In genomic region chr22:20062043-20062765, GRCh38 we compare ENCODE assay signal across 18 cellular contexts.
"Had no signal": no experiment of that assay in that cellular context is flagged by ENCODE, and none has a peak within 500 bp of the region (broad histone marks: within the 10 kb centered on the region; RNA-seq: fewer than 3 reads in every experiment).

No MANE protein-coding gene starts in this region.

- H3K27me3 ChIP-seq: brain microvascular endothelial cell, gastrocnemius medialis, heart left ventricle, suprapubic skin had no signal

- H3K36me3 Mint-ChIP-seq: activated naive CD8-positive, alpha-beta T cell treated with anti-CD3 and anti-CD28 coated beads for 36 hours had no signal

- H3K4me1 Mint-ChIP-seq: activated CD4-positive, alpha-beta T cell treated with anti-CD3 and anti-CD28 coated beads for 36 hours had no signal

- DNase-seq: activated CD4-positive, alpha-beta T cell treated with anti-CD3 and anti-CD28 coated beads for 36 hours; activated CD8-positive, alpha-beta T cell treated with anti-CD3 and anti-CD28 coated beads for 36 hours; activated gamma-delta T cell treated with Interleukin-2 at 50 U/mL for 16 hours; activated naive CD8-positive, alpha-beta T cell treated with anti-CD3 and anti-CD28 coated beads for 36 hours; activated T-cell treated with anti-CD3 and anti-CD28 coated beads, Interleukin-2, amount 50 U/mL, for 48 hours; effector memory CD4-positive, alpha-beta T cell; gastrocnemius medialis; left colon; mucosa of descending colon; naive thymus-derived CD8-positive, alpha-beta T cell; stimulated activated CD4-positive, alpha-beta T cell treated with anti-CD3 and anti-CD28 coated beads, Interleukin-15, amount 100 ng/mL, for 24 hours; stimulated activated CD4-positive, alpha-beta T cell treated with anti-CD3 and anti-CD28 coated beads, Interleukin-4, amount 100 ng/mL, for 1 hour; stimulated activated naive CD4-positive, alpha-beta T cell had no signal

- H3K4me3 ChIP-seq: gastrocnemius medialis, heart left ventricle, mucosa of descending colon, suprapubic skin had no signal

- H3K27ac ChIP-seq: brain microvascular endothelial cell, suprapubic skin had no signal

- H3K27me3 Mint-ChIP-seq: activated CD4-positive, alpha-beta T cell treated with anti-CD3 and anti-CD28 coated beads for 36 hours; activated CD8-positive, alpha-beta T cell treated with anti-CD3 and anti-CD28 coated beads for 36 hours; activated naive CD8-positive, alpha-beta T cell treated with anti-CD3 and anti-CD28 coated beads for 36 hours; dendritic cell treated with granulocyte-macrophage colony-stimulating factor and Interleukin-4, amounts not matched to agents 40 ng/mL and 50 ng/mL, for 4 days; memory B cell; naive thymus-derived CD8-positive, alpha-beta T cell had no signal

- ATAC-seq: activated CD4-positive, alpha-beta T cell treated with anti-CD3 and anti-CD28 coated beads for 36 hours; activated CD8-positive, alpha-beta T cell treated with anti-CD3 and anti-CD28 coated beads for 36 hours; gastrocnemius medialis; left colon; mucosa of descending colon; naive thymus-derived CD8-positive, alpha-beta T cell had no signal

- H3K9me3 ChIP-seq: gastrocnemius medialis, heart left ventricle, mucosa of descending colon, suprapubic skin had no signal

- H3K27ac Mint-ChIP-seq: activated CD8-positive, alpha-beta T cell treated with anti-CD3 and anti-CD28 coated beads for 36 hours; activated naive CD8-positive, alpha-beta T cell treated with anti-CD3 and anti-CD28 coated beads for 36 hours; dendritic cell treated with granulocyte-macrophage colony-stimulating factor and Interleukin-4, amounts not matched to agents 40 ng/mL and 50 ng/mL, for 4 days; memory B cell had no signal

- H3K9me3 Mint-ChIP-seq: activated CD8-positive, alpha-beta T cell treated with anti-CD3 and anti-CD28 coated beads for 36 hours; activated naive CD8-positive, alpha-beta T cell treated with anti-CD3 and anti-CD28 coated beads for 36 hours; dendritic cell treated with granulocyte-macrophage colony-stimulating factor and Interleukin-4, amounts not matched to agents 40 ng/mL and 50 ng/mL, for 4 days; memory B cell; naive thymus-derived CD8-positive, alpha-beta T cell had no signal

- H3K4me3 Mint-ChIP-seq: activated CD4-positive, alpha-beta T cell treated with anti-CD3 and anti-CD28 coated beads for 36 hours; activated CD8-positive, alpha-beta T cell treated with anti-CD3 and anti-CD28 coated beads for 36 hours; dendritic cell treated with granulocyte-macrophage colony-stimulating factor and Interleukin-4, amounts not matched to agents 40 ng/mL and 50 ng/mL, for 4 days; memory B cell; naive thymus-derived CD8-positive, alpha-beta T cell had no signal
